1 cellular context compared by ENCODE assay signal in genomic region chrX:66018585-66019309, GRCh38.
TF ChIP-seq lines count a peak whose summit lies in the region.

No MANE protein-coding gene starts in this region.

TF ChIP-seq in HepG2, 621 proteins besides CTCF, POLR2A, EP300 and RAD21 (continued from another document):
- TF ChIP-seq, protein P1, sequence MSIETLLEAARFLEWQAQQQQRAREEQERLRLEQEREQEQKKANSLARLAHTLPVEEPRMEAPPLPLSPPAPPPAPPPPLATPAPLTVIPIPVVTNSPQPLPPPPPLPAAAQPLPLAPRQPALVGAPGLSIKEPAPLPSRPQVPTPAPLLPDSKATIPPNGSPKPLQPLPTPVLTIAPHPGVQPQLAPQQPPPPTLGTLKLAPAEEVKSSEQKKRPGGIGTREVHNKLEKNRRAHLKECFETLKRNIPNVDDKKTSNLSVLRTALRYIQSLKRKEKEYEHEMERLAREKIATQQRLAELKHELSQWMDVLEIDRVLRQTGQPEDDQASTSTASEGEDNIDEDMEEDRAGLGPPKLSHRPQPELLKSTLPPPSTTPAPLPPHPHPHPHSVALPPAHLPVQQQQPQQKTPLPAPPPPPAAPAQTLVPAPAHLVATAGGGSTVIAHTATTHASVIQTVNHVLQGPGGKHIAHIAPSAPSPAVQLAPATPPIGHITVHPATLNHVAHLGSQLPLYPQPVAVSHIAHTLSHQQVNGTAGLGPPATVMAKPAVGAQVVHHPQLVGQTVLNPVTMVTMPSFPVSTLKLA (IDR thresholded peaks at IDR 0.05): 0 out of 2 replicates have a peak, but pooled peaks have one; percentile 10
TF ChIP-seq in HepG2: peak in this region for 1.
